In the genomic region with DNA sequence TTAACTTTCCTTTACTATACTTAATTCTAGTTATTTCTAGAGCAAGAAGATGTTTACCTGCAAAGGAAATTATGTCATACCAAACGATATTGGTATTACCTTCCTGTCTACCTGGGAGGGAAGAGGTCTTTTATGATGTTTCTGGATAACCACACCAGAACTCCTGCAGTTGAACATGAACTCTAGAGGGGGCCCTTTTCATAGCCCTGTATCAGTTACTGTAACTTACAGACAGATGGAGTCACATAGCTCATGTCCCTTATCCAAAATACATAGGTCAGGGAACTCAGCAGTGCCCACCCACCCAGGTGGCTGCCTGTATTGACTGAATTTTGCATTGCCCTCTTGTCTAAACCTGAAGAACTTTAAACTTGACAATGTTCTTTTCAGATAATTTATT, we compare ENCODE assay signal across 8 cellular contexts. TPM values are rescaled to one million over a fixed set of nuclear protein-coding genes. Genes with fewer than 3 reads are reported as not detected.
DNase-seq lines count a peak whose midpoint lies in the region; ATAC-seq and TF ChIP-seq lines count a peak whose summit lies in the region.

No MANE protein-coding gene starts in this region.

- no peak overlapping the region for H3K4me3 ChIP-seq in heart right ventricle
- no peak overlapping the region for H3K4me3 ChIP-seq in cardiac fibroblast (replicated peaks in 1 of 2; ENCODE audit: low read depth in 2 of 2, low read length in 2 of 2)
- no peak overlapping the region for H3K4me3 ChIP-seq in upper lobe of right lung

- H3K27ac ChIP-seq in heart right ventricle, result no peak overlapping the region
- H3K27ac ChIP-seq in upper lobe of right lung, result no peak overlapping the region

- TF ChIP-seq CTCF in heart right ventricle (IDR thresholded peaks at IDR 0.05) (peak in 5 of 9 donors; percentile 17 to 45 (median 32)), cardiac fibroblast (IDR thresholded peaks at IDR 0.05; ENCODE audit: low read depth, low read length) (peak; percentile 51), upper lobe of right lung (IDR thresholded peaks at IDR 0.05) (no peak)

- H3K9me3 ChIP-seq in heart right ventricle, result no peaks in the 10 kb centered on the region
- H3K9me3 ChIP-seq in upper lobe of right lung, result no peaks in the 10 kb centered on the region

- peaks cover 0 to 100% (median 46%) of the 10 kb centered on the region in 9 donors for H3K36me3 ChIP-seq in heart right ventricle
- H3K36me3 ChIP-seq in upper lobe of right lung, result peaks cover 92% of the 10 kb centered on the region

- DNase-seq in heart right ventricle (no peak), left cardiac atrium (no peak), NCI-H1694 (lab: John Stamatoyannopoulos, UW) (peak; percentile 24), cardiac fibroblast (ENCODE audit: low read depth in 2 of 2) (peak in 1 of 2 donors; percentile 29), upper lobe of right lung (no peak), SKM-1 (lab: John Stamatoyannopoulos, UW; ENCODE audit: unreplicated experiment) (no peak)
- DNase-seq in stimulated activated CD4-positive, alpha-beta T cell treated with anti-CD3 and anti-CD28 coated beads, Interleukin-4, amount 100 ng/mL, for 4 hours, result no peak
- DNase-seq in effector CD4-positive, alpha-beta T cell, result no peak

- no peaks in the 10 kb centered on the region for H3K4me1 ChIP-seq in heart right ventricle
- no peaks in the 10 kb centered on the region for H3K4me1 ChIP-seq in upper lobe of right lung

- no peaks in the 10 kb centered on the region for H3K27me3 ChIP-seq in heart right ventricle
- no peaks in the 10 kb centered on the region for H3K27me3 ChIP-seq in upper lobe of right lung

- peak in 1 of 8 donors; percentile 37 for ATAC-seq in heart right ventricle
- ATAC-seq in left cardiac atrium, result no peak
- peak; percentile 27 for ATAC-seq in upper lobe of right lung

- intact Hi-C loops in heart right ventricle (cut with DNase I) (no loop called here), left cardiac atrium (cut with DNase I) (no loop called here), upper lobe of right lung (cut with DNase I) (no loop called here)

- WGBS in heart right ventricle, 2 donors, result 35 to 55% methylated on average over 1 of the region's 1 CpG

RNA-seq across cellular contexts. Expression of gene MYL9, which starts 35.1 kb away (rescaled TPM):
- total RNA-seq in heart right ventricle, result 1,000 to 10,000 TPM; 1,611 to 2,234 (median 1,868) TPM
- polyA plus RNA-seq in heart right ventricle, result 1,000 to 10,000 TPM in 1 of 2 donors, 100 to 1,000 TPM in 1; 755 to 2,519 TPM
- total RNA-seq in left cardiac atrium, result 1,000 to 10,000 TPM; 1,946 to 2,055 TPM
- 410 TPM for total RNA-seq in upper lobe of right lung
